In the genomic region with DNA sequence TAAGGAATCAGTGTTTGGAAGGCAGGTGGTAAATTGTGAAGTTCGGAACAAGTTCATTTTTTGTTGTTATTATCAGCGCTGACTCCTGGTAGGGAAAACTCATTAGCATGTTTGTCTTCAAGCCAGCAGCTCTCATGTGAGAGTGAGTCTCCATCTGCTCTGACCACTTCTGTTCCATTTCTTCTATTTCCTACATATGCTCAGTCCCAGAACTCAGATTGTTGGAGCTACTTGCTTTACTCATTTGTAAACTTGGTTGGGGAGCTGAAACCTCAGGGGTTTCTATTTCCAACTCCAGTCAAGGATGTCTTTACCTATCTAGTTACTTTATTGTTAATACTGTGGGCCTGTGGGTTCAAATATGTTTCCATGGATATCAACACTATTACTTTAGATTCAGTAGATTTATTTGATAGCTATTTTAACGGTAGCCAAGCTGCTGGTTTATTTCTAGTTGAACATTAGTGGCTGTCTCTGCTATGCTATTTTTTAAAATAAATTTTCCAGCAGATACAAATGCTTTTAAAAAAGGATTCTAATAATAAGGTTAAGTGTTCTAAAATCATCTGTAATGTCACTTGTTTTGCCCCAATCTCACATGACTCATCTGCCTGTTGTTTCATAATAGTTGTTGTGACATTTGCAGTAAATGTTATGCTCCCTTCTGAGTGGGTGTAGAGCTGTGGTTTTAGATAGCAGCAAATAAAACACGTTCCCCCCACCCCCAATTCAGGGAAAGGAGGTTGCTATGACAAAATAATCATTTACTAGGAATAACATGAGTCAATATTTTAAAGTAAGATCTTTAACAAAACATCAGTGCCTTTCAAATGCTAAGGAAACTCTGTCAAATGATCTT, we compare ENCODE assay signal across 1 cellular context.
TF ChIP-seq lines count a peak whose summit lies in the region.

No MANE protein-coding gene starts in this region.

TF ChIP-seq in IMR-90, 13 proteins besides CTCF, POLR2A, EP300 and RAD21:
- TF ChIP-seq FOS (IDR thresholded peaks at IDR 0.05; ENCODE audit: low read depth, low read length) (peak; percentile 61), MXI1 (IDR thresholded peaks at IDR 0.05; ENCODE audit: borderline replicate concordance, low read depth, low read length) (no peak), CEBPB (IDR thresholded peaks at IDR 0.05; ENCODE audit: low read depth, low read length) (peak; percentile 84)
